14 cellular contexts compared by ENCODE assay signal in genomic region chr4:38371391-38371851, GRCh38.
DNase-seq lines count a peak whose midpoint lies in the region; ATAC-seq and TF ChIP-seq lines count a peak whose summit lies in the region.
"Had no signal": no experiment of that assay in that cellular context is flagged by ENCODE, and none has a peak within 500 bp of the region (broad histone marks: within the 10 kb centered on the region; RNA-seq: fewer than 3 reads in every experiment).

No MANE protein-coding gene starts in this region.

- in situ Hi-C loops in transverse colon (cut with MboI; ENCODE audit: low pct_ligation_motif_present in 1 of 4, low pct_unique_long_range_greater_than_20kb in 1 of 4, low sequenced_read_pairs in 3 of 4): no loop called here

- H3K4me1 Mint-ChIP-seq in chondrocyte (ENCODE audit: low read depth): peaks cover 49% of the 10 kb centered on the region
- peaks cover 11% of the 10 kb centered on the region for H3K4me1 Mint-ChIP-seq in activated naive CD4-positive, alpha-beta T cell treated with anti-CD3 and anti-CD28 coated beads, Interleukin-2, amount 10 ng/mL, durations not matched to agents 7 days and 5 days
- peaks cover 8 to 33% (median 20%) of the 10 kb centered on the region in 4 donors for H3K4me1 Mint-ChIP-seq in CD4-positive, alpha-beta memory T cell
- H3K4me1 Mint-ChIP-seq: memory B cell had no signal

- TF ChIP-seq POLR2A in transverse colon (IDR thresholded peaks at IDR 0.05): no peak

- peak overlapping the region; percentile 64 for H3K27ac Mint-ChIP-seq in chondrocyte (ENCODE audit: unreplicated experiment)
- no peak overlapping the region for H3K27ac Mint-ChIP-seq in activated naive CD4-positive, alpha-beta T cell treated with anti-CD3 and anti-CD28 coated beads, Interleukin-2, amount 10 ng/mL, durations not matched to agents 7 days and 5 days
- no peak overlapping the region for H3K27ac Mint-ChIP-seq in CD4-positive, alpha-beta memory T cell
- H3K27ac Mint-ChIP-seq: activated naive CD4-positive, alpha-beta T cell treated with anti-CD3 and anti-CD28 coated beads, Interleukin-2, amount 50 U/mL, for 72 hours; memory B cell had no signal

- TF ChIP-seq EP300 in transverse colon (IDR thresholded peaks at IDR 0.05; ENCODE audit: low read depth): no peak

- peaks cover 6% of the 10 kb centered on the region for H3K9me3 Mint-ChIP-seq in chondrocyte (ENCODE audit: low read depth)
- peaks cover 6% of the 10 kb centered on the region for H3K9me3 Mint-ChIP-seq in activated naive CD4-positive, alpha-beta T cell treated with anti-CD3 and anti-CD28 coated beads, Interleukin-2, amount 10 ng/mL, durations not matched to agents 7 days and 5 days
- H3K9me3 Mint-ChIP-seq in CD4-positive, alpha-beta memory T cell: peaks cover 0 to 4% (median 0%) of the 10 kb centered on the region in 8 donors
- H3K9me3 Mint-ChIP-seq: activated naive CD4-positive, alpha-beta T cell treated with anti-CD3 and anti-CD28 coated beads, Interleukin-2, amount 50 U/mL, for 72 hours; memory B cell had no signal

- CTCF ChIA-PET in activated naive CD4-positive, alpha-beta T cell treated with anti-CD3 and anti-CD28 coated beads, Interleukin-2, amount 10 ng/mL, durations not matched to agents 7 days and 5 days (lab: Charles Lee): no interaction called here
- CTCF ChIA-PET in CD4-positive, alpha-beta memory T cell (lab: Charles Lee; ENCODE audit: partially characterized antibody): interaction anchor here (1.4 to 1.6 kb wide), 2 partner anchors 52 to 306 kb away, joined by 3 read pairs; no protein-coding TSS in a partner anchor

- H3K36me3 Mint-ChIP-seq in chondrocyte (ENCODE audit: low read depth): no peaks in the 10 kb centered on the region
- H3K36me3 Mint-ChIP-seq in activated naive CD4-positive, alpha-beta T cell treated with anti-CD3 and anti-CD28 coated beads, Interleukin-2, amount 10 ng/mL, durations not matched to agents 7 days and 5 days: peaks cover 2% of the 10 kb centered on the region
- H3K36me3 Mint-ChIP-seq in CD4-positive, alpha-beta memory T cell: peaks cover 0 to 3% of the 10 kb centered on the region in 2 donors

- peaks cover 17% of the 10 kb centered on the region for H3K9me3 ChIP-seq in mesodermal cell (ENCODE audit: control insufficient read depth, low read length)
- H3K9me3 ChIP-seq in transverse colon: no peaks in the 10 kb centered on the region
- no peaks in the 10 kb centered on the region for H3K9me3 ChIP-seq in CD4-positive, alpha-beta memory T cell (ENCODE audit: control insufficient read depth in 1 of 2, low read length in 2 of 2)

- H3K4me3 ChIP-seq in AG10803 (ENCODE audit: low read length) (no peak overlapping the region), mesodermal cell (ENCODE audit: extremely low read depth, insufficient read depth, low read length, poor library complexity, severe bottlenecking) (no peak overlapping the region), transverse colon (no peak overlapping the region)
- no peak overlapping the region for H3K4me3 ChIP-seq in CD4-positive, alpha-beta memory T cell (ENCODE audit: low read length in 2 of 2)
- H3K4me3 ChIP-seq: heart right ventricle had no signal

- POLR2A ChIA-PET in CD4-positive, alpha-beta memory T cell (lab: Charles Lee; ENCODE audit: partially characterized antibody): no interaction called here

- H3K27ac ChIP-seq in mesodermal cell (ENCODE audit: low read depth, low read length, severe bottlenecking) (peak overlapping the region; percentile 91), transverse colon (no peak overlapping the region)
- H3K27ac ChIP-seq in CD4-positive, alpha-beta memory T cell (ENCODE audit: low read depth, low read length): no peak overlapping the region

- H3K27me3 ChIP-seq in transverse colon: no peaks in the 10 kb centered on the region
- H3K27me3 ChIP-seq in CD4-positive, alpha-beta memory T cell (ENCODE audit: insufficient read depth, low read length): no peaks in the 10 kb centered on the region
- H3K27me3 ChIP-seq: heart right ventricle had no signal

- H3K4me1 ChIP-seq in mesodermal cell (ENCODE audit: control insufficient read depth, insufficient read depth, low read length, poor library complexity, severe bottlenecking) (peaks cover 24% of the 10 kb centered on the region), transverse colon (peaks cover 2 to 14% (median 4%) of the 10 kb centered on the region in 4 donors)
- peaks cover 10% of the 10 kb centered on the region for H3K4me1 ChIP-seq in CD4-positive, alpha-beta memory T cell (ENCODE audit: insufficient read depth, low read length)

- no peaks in the 10 kb centered on the region for H3K27me3 Mint-ChIP-seq in chondrocyte (ENCODE audit: low read depth)
- peaks cover 7% of the 10 kb centered on the region for H3K27me3 Mint-ChIP-seq in activated naive CD4-positive, alpha-beta T cell treated with anti-CD3 and anti-CD28 coated beads, Interleukin-2, amount 10 ng/mL, durations not matched to agents 7 days and 5 days
- H3K27me3 Mint-ChIP-seq in CD4-positive, alpha-beta memory T cell: no peaks in the 10 kb centered on the region

- DNase-seq in AG10803 (ENCODE audit: low read depth) (peak; percentile 76), NCI-H226 (peak; percentile 84), chondrocyte (ENCODE audit: low spot score) (no peak), transverse colon (no peak)
- no peak for DNase-seq in activated naive CD4-positive, alpha-beta T cell treated with anti-CD3 and anti-CD28 coated beads, Interleukin-2, amount 10 ng/mL, durations not matched to agents 7 days and 5 days
- DNase-seq in CD4-positive, alpha-beta memory T cell: no peak
- DNase-seq: C1 segment of cervical spinal cord; effector CD4-positive, alpha-beta T cell; heart right ventricle; posterior cingulate gyrus had no signal

- TF ChIP-seq CTCF in AG10803 (conservative IDR thresholded peaks at IDR 0.05; ENCODE audit: low read length) (no peak), chondrocyte (IDR thresholded peaks at IDR 0.05) (no peak), transverse colon (IDR thresholded peaks at IDR 0.05) (no peak)

- H3K4me3 Mint-ChIP-seq in chondrocyte (ENCODE audit: unreplicated experiment): peak overlapping the region; percentile 4
- H3K4me3 Mint-ChIP-seq in activated naive CD4-positive, alpha-beta T cell treated with anti-CD3 and anti-CD28 coated beads, Interleukin-2, amount 10 ng/mL, durations not matched to agents 7 days and 5 days: no peak overlapping the region
- H3K4me3 Mint-ChIP-seq in CD4-positive, alpha-beta memory T cell: no peak overlapping the region
- H3K4me3 Mint-ChIP-seq: memory B cell had no signal

- H3K36me3 ChIP-seq in mesodermal cell (ENCODE audit: control insufficient read depth, insufficient read depth, low read length) (no peaks in the 10 kb centered on the region), transverse colon (no peaks in the 10 kb centered on the region)
- no peaks in the 10 kb centered on the region for H3K36me3 ChIP-seq in CD4-positive, alpha-beta memory T cell (ENCODE audit: insufficient read depth, low read length)
- H3K36me3 ChIP-seq: heart right ventricle had no signal

- intact Hi-C loops in transverse colon (cut with DNase I; ENCODE audit: low total_unique reads): no loop called here
- intact Hi-C loops in CD4-positive, alpha-beta memory T cell (cut with micrococcal nuclease): no loop called here

- no peak for ATAC-seq in GM21526 (IDR thresholded peaks at IDR 0.05; ENCODE audit: low FRiP score, unreplicated experiment)

Comparison
In these comparisons a context has a peak if more than half of its experiments do, and no peak if none do; other contexts are left out.
1. DNase-seq: peak in AG10803 (single experiment) and NCI-H226 (single experiment); none in chondrocyte (single experiment), activated naive CD4-positive, alpha-beta T cell treated with anti-CD3 and anti-CD28 coated beads, Interleukin-2, amount 10 ng/mL, durations not matched to agents 7 days and 5 days (single experiment), transverse colon (single experiment) and CD4-positive, alpha-beta memory T cell (0 of 5).